15 cellular contexts compared by ENCODE assay signal in genomic region chr1:63152572-63152971, GRCh38.
A peak's percentile ranks its signal among the peaks of the same experiment; 100 is the strongest.
DNase-seq lines count a peak whose midpoint lies in the region; ATAC-seq and TF ChIP-seq lines count a peak whose summit lies in the region.
"Had no signal": no experiment of that assay in that cellular context is flagged by ENCODE, and none has a peak within 500 bp of the region (broad histone marks: within the 10 kb centered on the region; RNA-seq: fewer than 3 reads in every experiment).

No MANE protein-coding gene starts in this region.

- H3K23ac ChIP-seq in trophoblast cell (ENCODE audit: low read length) = no peak overlapping the region

- H3K79me2 ChIP-seq in PC-9 (ENCODE audit: low read depth) = no peaks in the 10 kb centered on the region
- no peaks in the 10 kb centered on the region for H3K79me2 ChIP-seq in trophoblast cell (ENCODE audit: control insufficient read depth, insufficient read depth, low read length, poor library complexity)

- H3K36me3 ChIP-seq in PC-9 (ENCODE audit: low read depth) = no peaks in the 10 kb centered on the region
- H3K36me3 ChIP-seq in trophoblast cell (ENCODE audit: control insufficient read depth in 1 of 2, insufficient read depth in 2 of 2, low read length in 2 of 2) = no peaks in the 10 kb centered on the region
- no peaks in the 10 kb centered on the region for H3K36me3 ChIP-seq in mucosa of descending colon (ENCODE audit: low read depth)
- no peaks in the 10 kb centered on the region for H3K36me3 ChIP-seq in CD8-positive, alpha-beta memory T cell (ENCODE audit: insufficient read depth, low read length)

- no peaks in the 10 kb centered on the region for H3K36me3 Mint-ChIP-seq in CD8-positive, alpha-beta memory T cell

- H2BK12ac ChIP-seq in trophoblast cell (ENCODE audit: low read length) = no peak overlapping the region

- no peak overlapping the region for H3K14ac ChIP-seq in trophoblast cell (ENCODE audit: low read length)

- no peaks in the 10 kb centered on the region for H3K9me3 ChIP-seq in PC-9 (ENCODE audit: insufficient read depth, low read depth)
- H3K9me3 ChIP-seq in trophoblast cell (ENCODE audit: insufficient read depth, low read depth, low read length) = no peaks in the 10 kb centered on the region
- H3K9me3 ChIP-seq in mucosa of descending colon = no peaks in the 10 kb centered on the region
- H3K9me3 ChIP-seq in CD8-positive, alpha-beta memory T cell (ENCODE audit: low read length) = no peaks in the 10 kb centered on the region

- H2AK5ac ChIP-seq in trophoblast cell (ENCODE audit: low read length) = no peak overlapping the region

- H3K4me3 Mint-ChIP-seq in CD8-positive, alpha-beta memory T cell = no peak overlapping the region
- H3K4me3 Mint-ChIP-seq: B cell; CD4-positive, alpha-beta T cell had no signal

- no peak for TF ChIP-seq CTCF in PC-9 (conservative IDR thresholded peaks at IDR 0.05)
- TF ChIP-seq CTCF in epithelial cell of proximal tubule (conservative IDR thresholded peaks at IDR 0.05; ENCODE audit: low read depth, low read length) = no peak
- TF ChIP-seq CTCF in mucosa of descending colon (IDR thresholded peaks at IDR 0.05) = no peak

- H3K4me2 ChIP-seq in PC-9 = no peak overlapping the region
- H3K4me2 ChIP-seq in trophoblast cell (ENCODE audit: low read length) = no peak overlapping the region

- ATAC-seq in HG02763 (IDR thresholded peaks at IDR 0.05; ENCODE audit: unreplicated experiment) = no peak
- ATAC-seq in mucosa of descending colon = no peak
- ATAC-seq: HCT116 had no signal

- peaks cover 10 to 19% of the 10 kb centered on the region in 2 donors for H3K27me3 Mint-ChIP-seq in CD8-positive, alpha-beta memory T cell

- no peak overlapping the region for H2BK120ac ChIP-seq in trophoblast cell (ENCODE audit: insufficient read depth, low read length, poor library complexity)

- no TSS peak for BruUV-seq in PC-9 (replicated peaks; lab: Mats Ljungman, UMichigan)

- H4K12ac ChIP-seq in trophoblast cell (ENCODE audit: low read depth, low read length) = no peak overlapping the region

- no peak overlapping the region for H3K27ac Mint-ChIP-seq in CD8-positive, alpha-beta memory T cell
- H3K27ac Mint-ChIP-seq: B cell; CD4-positive, alpha-beta T cell had no signal

- H3K9ac ChIP-seq in trophoblast cell (ENCODE audit: low read length) = no peak overlapping the region

- H3K18ac ChIP-seq in trophoblast cell (ENCODE audit: low read length) = no peak overlapping the region

- H3K27me3 ChIP-seq in PC-9 (ENCODE audit: insufficient read depth, low read depth) = peaks cover 20% of the 10 kb centered on the region; the same call in 1 of the 2 replicates
- H3K27me3 ChIP-seq in trophoblast cell (ENCODE audit: insufficient read depth, low read length) = no peaks in the 10 kb centered on the region
- H3K27me3 ChIP-seq in CD8-positive, alpha-beta memory T cell (ENCODE audit: insufficient read depth, low read length, poor library complexity, severe bottlenecking) = peaks cover 4% of the 10 kb centered on the region

- H3K4me3 ChIP-seq in PC-9 (no peak overlapping the region), epithelial cell of proximal tubule (ENCODE audit: low read depth, low read length) (no peak overlapping the region), trophoblast cell (ENCODE audit: low read depth, low read length) (no peak overlapping the region), mucosa of descending colon (no peak overlapping the region)
- no peak overlapping the region for H3K4me3 ChIP-seq in CD8-positive, alpha-beta memory T cell (ENCODE audit: low read length)

- no peak overlapping the region for H4K91ac ChIP-seq in trophoblast cell (ENCODE audit: low read depth, low read length)

- no peaks in the 10 kb centered on the region for H3F3A ChIP-seq in PC-9 (ENCODE audit: insufficient read depth, low read depth)

- WGBS in trophoblast cell (ENCODE audit: extremely low coverage, insufficient coverage, insufficient read length) = no CpG with 5 or more reads among the region's 3 CpGs

- POLR2A ChIA-PET in PC-9 (lab: Charles Lee; ENCODE audit: unreplicated experiment) = no interaction called here
- POLR2A ChIA-PET in CD8-positive, alpha-beta memory T cell (lab: Charles Lee) = no interaction called here

- H2AFZ ChIP-seq in PC-9 = no peak overlapping the region
- H2AFZ ChIP-seq in trophoblast cell (ENCODE audit: insufficient read depth, low read length, poor library complexity) = no peak overlapping the region

- intact Hi-C loops in PC-9 (cut with micrococcal nuclease; ENCODE audit: unreplicated experiment) (no loop called here), mucosa of descending colon (cut with DNase I, micrococcal nuclease) (no loop called here)

- no peaks in the 10 kb centered on the region for H3K79me1 ChIP-seq in trophoblast cell (ENCODE audit: low read length)

- no peaks in the 10 kb centered on the region for H4K20me1 ChIP-seq in PC-9 (ENCODE audit: insufficient read depth)

- no peaks in the 10 kb centered on the region for H3K4me1 ChIP-seq in PC-9 (replicated peaks; ENCODE audit: insufficient read depth)
- H3K4me1 ChIP-seq in trophoblast cell (ENCODE audit: control insufficient read depth in 1 of 2, insufficient read depth in 2 of 2, low read length in 2 of 2) = peaks cover 0 to 2% of the 10 kb centered on the region in 2 experiments
- H3K4me1 ChIP-seq in mucosa of descending colon (ENCODE audit: low read depth) = no peaks in the 10 kb centered on the region
- no peaks in the 10 kb centered on the region for H3K4me1 ChIP-seq in CD8-positive, alpha-beta memory T cell (ENCODE audit: insufficient read depth, low read length)

- H3K4ac ChIP-seq in trophoblast cell (ENCODE audit: low read depth, low read length) = no peak overlapping the region

- H3K27ac ChIP-seq in PC-9 = no peak overlapping the region
- H3K27ac ChIP-seq in trophoblast cell (ENCODE audit: low read depth, low read length) = no peak overlapping the region
- H3K27ac ChIP-seq in CD8-positive, alpha-beta memory T cell (ENCODE audit: low read depth, low read length) = no peak overlapping the region

- DNase-seq in PC-9 = peak; percentile 2 to 48
- peak; percentile 4 for DNase-seq in epithelial cell of proximal tubule (ENCODE audit: low read depth)
- DNase-seq in trophoblast cell = peak; percentile 19 to 34
- DNase-seq in mucosa of descending colon = no peak
- DNase-seq in midbrain (lab: John Stamatoyannopoulos, UW) = no peak
- no peak for DNase-seq in CD8-positive, alpha-beta memory T cell
- DNase-seq: C1 segment of cervical spinal cord; CD4-positive, alpha-beta T cell; DMS79; GDM1; IMR-90 had no signal

- H4K8ac ChIP-seq in trophoblast cell (ENCODE audit: low read depth, low read length) = no peak overlapping the region

- no peak for TF ChIP-seq EP300 in Ishikawa (IDR thresholded peaks at IDR 0.05; ENCODE audit: borderline replicate concordance)

- no peaks in the 10 kb centered on the region for H3K4me1 Mint-ChIP-seq in CD8-positive, alpha-beta memory T cell
- H3K4me1 Mint-ChIP-seq: B cell had no signal

- CTCF ChIA-PET in PC-9 (lab: Charles Lee) = interaction anchor here (0.6 kb wide), 1 partner anchor 189 kb away, joined by 3 read pairs; no protein-coding TSS in a partner anchor
- CTCF ChIA-PET in CD8-positive, alpha-beta memory T cell (lab: Charles Lee) = no interaction called here

- H3K9me3 Mint-ChIP-seq in CD8-positive, alpha-beta memory T cell = no peaks in the 10 kb centered on the region
- H3K9me3 Mint-ChIP-seq: CD4-positive, alpha-beta T cell had no signal

- no peak for TF ChIP-seq RAD21 in Ishikawa (IDR thresholded peaks at IDR 0.05; ENCODE audit: low read depth)

- no peaks in the 10 kb centered on the region for H3K9me2 ChIP-seq in PC-9 (ENCODE audit: insufficient read depth)

- no peak overlapping the region for H2BK5ac ChIP-seq in trophoblast cell (ENCODE audit: low read depth, low read length, poor library complexity)

TF ChIP-seq in Ishikawa, 13 proteins besides CTCF, POLR2A, EP300 and RAD21:
- TF ChIP-seq FOXM1 (IDR thresholded peaks at IDR 0.05; ENCODE audit: borderline replicate concordance, low read depth) = no peak
- TF ChIP-seq USF1 (IDR thresholded peaks at IDR 0.05) = no peak
- no peak for TF ChIP-seq CREB1 (IDR thresholded peaks at IDR 0.05; ENCODE audit: low read depth)
- TF ChIP-seq NFIC (IDR thresholded peaks at IDR 0.05) = peak; percentile 54
- no peak for TF ChIP-seq YY1 (IDR thresholded peaks at IDR 0.05; ENCODE audit: low read depth)
- no peak for TF ChIP-seq MAX (IDR thresholded peaks at IDR 0.05)

Comparison
In these comparisons a context has a peak if more than half of its experiments do, and no peak if none do; other contexts are left out.
1. DNase-seq: peak in PC-9 (2 of 2), epithelial cell of proximal tubule (single experiment) and trophoblast cell (2 of 2); none in mucosa of descending colon (0 of 3), midbrain (single experiment) and CD8-positive, alpha-beta memory T cell (0 of 5).